In genomic region chr9:470795-471194, GRCh38 we compare ENCODE assay signal across 8 cellular contexts. TPM values are rescaled to one million over a fixed set of nuclear protein-coding genes. Genes with fewer than 3 reads are reported as not detected.
A peak's percentile ranks its signal among the peaks of the same experiment; 100 is the strongest.
DNase-seq lines count a peak whose midpoint lies in the region; ATAC-seq, FAIRE-seq and TF ChIP-seq lines count a peak whose summit lies in the region.

No MANE protein-coding gene starts in this region.

- no peaks in the 10 kb centered on the region for H3K9me1 ChIP-seq in keratinocyte (ENCODE audit: control insufficient read depth, extremely low read depth, insufficient read depth, low read length)

- no peaks in the 10 kb centered on the region for H3K36me3 ChIP-seq in keratinocyte (ENCODE audit: control insufficient read depth in 2 of 2, extremely low read depth in 1 of 2, insufficient read depth in 2 of 2, low read length in 2 of 2)
- H3K36me3 ChIP-seq in subcutaneous abdominal adipose tissue (ENCODE audit: control insufficient read depth in 5 of 5, insufficient read depth in 5 of 5, low read length in 5 of 5), result peaks cover 0 to 1% (median 0%) of the 10 kb centered on the region in 5 donors

- H3K4me2 ChIP-seq in keratinocyte (ENCODE audit: control insufficient read depth, extremely low read depth, insufficient read depth, low read depth, low read length), result peak overlapping the region; percentile 93

- no peaks in the 10 kb centered on the region for H3K9me3 ChIP-seq in keratinocyte (ENCODE audit: control insufficient read depth, low read depth, low read length)
- no peaks in the 10 kb centered on the region for H3K9me3 ChIP-seq in subcutaneous abdominal adipose tissue (ENCODE audit: control insufficient read depth in 5 of 5, low read length in 5 of 5)

- TF ChIP-seq CTCF in keratinocyte (optimal IDR thresholded peaks at IDR 0.05 in 1 of 3, IDR thresholded peaks at IDR 0.05 in 1 of 3, conservative IDR thresholded peaks at IDR 0.05 in 1 of 3; ENCODE audit: extremely low read depth in 1 of 3, insufficient read depth in 2 of 3, low read length in 3 of 3), result no peak

- H2AFZ ChIP-seq in keratinocyte (ENCODE audit: control insufficient read depth, low read length), result peak overlapping the region; percentile 83

- H3K27me3 ChIP-seq in keratinocyte (ENCODE audit: control insufficient read depth, extremely low read depth, insufficient read depth, low read length), result no peaks in the 10 kb centered on the region
- no peaks in the 10 kb centered on the region for H3K27me3 ChIP-seq in subcutaneous abdominal adipose tissue (ENCODE audit: control insufficient read depth in 5 of 5, insufficient read depth in 4 of 5, low read length in 5 of 5)

- no peaks in the 10 kb centered on the region for H3K9me3 Mint-ChIP-seq in T-helper 1 cell treated with Interleukin-12 subunit alpha and Interleukin-12 subunit beta and Interleukin-4 antibody, amounts not matched to agents 30 μg/mL and 1 μg/mL, for 36 hours
- no peaks in the 10 kb centered on the region for H3K9me3 Mint-ChIP-seq in activated T-helper 1 cell treated with anti-CD3 and anti-CD28 coated beads, Interleukin-12 subunit alpha, Interleukin-12 subunit beta, Interleukin-2, Interleukin-4 antibody, amounts not matched to agents 30 ng/mL and 10 ng/mL and 1 ng/mL, durations not matched to agents 14 hours and 24 hours and 36 hours

- H3K4me3 ChIP-seq in keratinocyte (ENCODE audit: control insufficient read depth in 2 of 3, extremely low read depth in 1 of 3, insufficient read depth in 2 of 3, low read depth in 1 of 3, low read length in 3 of 3) (peak overlapping the region in 2 of 3 experiments; percentile 57 to 75), subcutaneous abdominal adipose tissue (ENCODE audit: low read depth in 1 of 5, low read length in 5 of 5) (peak overlapping the region; percentile 75 to 88 (median 80))

- H3K27ac Mint-ChIP-seq in T-helper 1 cell treated with Interleukin-12 subunit alpha and Interleukin-12 subunit beta and Interleukin-4 antibody, amounts not matched to agents 30 μg/mL and 1 μg/mL, for 36 hours, result peak overlapping the region; percentile 91
- peak overlapping the region; percentile 98 for H3K27ac Mint-ChIP-seq in activated T-helper 1 cell treated with anti-CD3 and anti-CD28 coated beads, Interleukin-12 subunit alpha, Interleukin-12 subunit beta, Interleukin-2, Interleukin-4 antibody, amounts not matched to agents 30 ng/mL and 10 ng/mL and 1 ng/mL, durations not matched to agents 14 hours and 24 hours and 36 hours

- H4K20me1 ChIP-seq in keratinocyte (ENCODE audit: control insufficient read depth, extremely low read depth, insufficient read depth, low read length), result no peaks in the 10 kb centered on the region

- H3K79me2 ChIP-seq in keratinocyte (ENCODE audit: control insufficient read depth, insufficient read depth, low read length), result no peaks in the 10 kb centered on the region

- intact Hi-C loops in activated T-helper 1 cell treated with anti-CD3 and anti-CD28 coated beads, Interleukin-12 subunit alpha, Interleukin-12 subunit beta, Interleukin-2, Interleukin-4 antibody, amounts not matched to agents 30 ng/mL and 10 ng/mL and 1 ng/mL, durations not matched to agents 14 hours and 24 hours and 36 hours (cut with micrococcal nuclease), result loop anchor here (1.0 kb wide), 2 partner anchors 34 to 197 kb away; partner anchors contain the start of gene KANK1

- ATAC-seq in HG02840 (IDR thresholded peaks at IDR 0.05; ENCODE audit: low FRiP score, unreplicated experiment) (no peak), HG02798 (IDR thresholded peaks at IDR 0.05; ENCODE audit: poor library complexity, unreplicated experiment) (no peak)

- H3K4me1 ChIP-seq in keratinocyte (ENCODE audit: control insufficient read depth, extremely low read depth, insufficient read depth, low read length) (peaks cover 21% of the 10 kb centered on the region), subcutaneous abdominal adipose tissue (ENCODE audit: control insufficient read depth in 5 of 5, insufficient read depth in 5 of 5, low read length in 5 of 5) (peaks cover 4 to 42% (median 34%) of the 10 kb centered on the region in 5 donors)

- H3K4me1 Mint-ChIP-seq in T-helper 1 cell treated with Interleukin-12 subunit alpha and Interleukin-12 subunit beta and Interleukin-4 antibody, amounts not matched to agents 30 μg/mL and 1 μg/mL, for 36 hours (ENCODE audit: low read depth), result peaks cover 25% of the 10 kb centered on the region
- peaks cover 36% of the 10 kb centered on the region for H3K4me1 Mint-ChIP-seq in activated T-helper 1 cell treated with anti-CD3 and anti-CD28 coated beads, Interleukin-12 subunit alpha, Interleukin-12 subunit beta, Interleukin-2, Interleukin-4 antibody, amounts not matched to agents 30 ng/mL and 10 ng/mL and 1 ng/mL, durations not matched to agents 14 hours and 24 hours and 36 hours (ENCODE audit: low read depth)

- H3K4me3 Mint-ChIP-seq in T-helper 1 cell treated with Interleukin-12 subunit alpha and Interleukin-12 subunit beta and Interleukin-4 antibody, amounts not matched to agents 30 μg/mL and 1 μg/mL, for 36 hours, result peak overlapping the region; percentile 98
- peak overlapping the region; percentile 97 for H3K4me3 Mint-ChIP-seq in activated T-helper 1 cell treated with anti-CD3 and anti-CD28 coated beads, Interleukin-12 subunit alpha, Interleukin-12 subunit beta, Interleukin-2, Interleukin-4 antibody, amounts not matched to agents 30 ng/mL and 10 ng/mL and 1 ng/mL, durations not matched to agents 14 hours and 24 hours and 36 hours

- dilution Hi-C loops in keratinocyte (cut with MboI; ENCODE audit: extremely low pct_ligation_motif_present, low sequenced_read_pairs), result no loop called here

- H3K27me3 Mint-ChIP-seq in T-helper 1 cell treated with Interleukin-12 subunit alpha and Interleukin-12 subunit beta and Interleukin-4 antibody, amounts not matched to agents 30 μg/mL and 1 μg/mL, for 36 hours (ENCODE audit: low read depth), result no peaks in the 10 kb centered on the region
- peaks cover 1% of the 10 kb centered on the region for H3K27me3 Mint-ChIP-seq in activated T-helper 1 cell treated with anti-CD3 and anti-CD28 coated beads, Interleukin-12 subunit alpha, Interleukin-12 subunit beta, Interleukin-2, Interleukin-4 antibody, amounts not matched to agents 30 ng/mL and 10 ng/mL and 1 ng/mL, durations not matched to agents 14 hours and 24 hours and 36 hours (ENCODE audit: insufficient read depth)

- H3K27ac ChIP-seq in keratinocyte (ENCODE audit: control insufficient read depth, insufficient read depth, low read length), result no peak overlapping the region
- no peak overlapping the region for H3K27ac ChIP-seq in subcutaneous abdominal adipose tissue (ENCODE audit: low read depth, low read length)

- no peak for DNase-seq in T-helper 1 cell
- DNase-seq in activated T-helper 1 cell treated with anti-CD3 and anti-CD28 coated beads, Interleukin-12 subunit alpha, Interleukin-12 subunit beta, Interleukin-2, Interleukin-4 antibody, amounts not matched to agents 30 ng/mL and 10 ng/mL and 1 ng/mL, durations not matched to agents 14 hours and 24 hours and 36 hours (ENCODE audit: low spot score), result no peak
- no peak for DNase-seq in keratinocyte (ENCODE audit: low read depth, low spot score)
- no peak for DNase-seq in DMS153 treated with DMSO at 0.1 percent for 48 hours (lab: John Stamatoyannopoulos, UW; ENCODE audit: unreplicated experiment)

- no peak overlapping the region for H3K9ac ChIP-seq in keratinocyte (ENCODE audit: control insufficient read depth, extremely low read depth, insufficient read depth, low read length)
- H3K9ac ChIP-seq in subcutaneous abdominal adipose tissue (ENCODE audit: low read length in 5 of 5), result peak overlapping the region in 4 of 5 donors; percentile 71 to 81 (median 72)

- peaks cover 14% of the 10 kb centered on the region for H3K36me3 Mint-ChIP-seq in T-helper 1 cell treated with Interleukin-12 subunit alpha and Interleukin-12 subunit beta and Interleukin-4 antibody, amounts not matched to agents 30 μg/mL and 1 μg/mL, for 36 hours (ENCODE audit: low read depth)
- H3K36me3 Mint-ChIP-seq in activated T-helper 1 cell treated with anti-CD3 and anti-CD28 coated beads, Interleukin-12 subunit alpha, Interleukin-12 subunit beta, Interleukin-2, Interleukin-4 antibody, amounts not matched to agents 30 ng/mL and 10 ng/mL and 1 ng/mL, durations not matched to agents 14 hours and 24 hours and 36 hours (ENCODE audit: low read depth), result peaks cover 7% of the 10 kb centered on the region

- FAIRE-seq in keratinocyte (lab: Jason Lieb, UNC), result no peak

RNA-seq across cellular contexts. Expression of gene KANK1, which starts 33.7 kb away (rescaled TPM):
- 2.0 and 3.1 TPM in 2 replicates for total RNA-seq in activated T-helper 1 cell treated with anti-CD3 and anti-CD28 coated beads, Interleukin-12 subunit alpha, Interleukin-12 subunit beta, Interleukin-2, Interleukin-4 antibody, amounts not matched to agents 30 ng/mL and 10 ng/mL and 1 ng/mL, durations not matched to agents 14 hours and 24 hours and 36 hours
- 89.6 to 114 TPM (median 91.1 TPM) in 3 replicates for polyA plus RNA-seq in keratinocyte
- 49.9 TPM for polyA plus RNA-seq in keratinocyte (2011; ENCODE audit: low read depth)
- polyA plus RNA-seq in keratinocyte (2011; cell fraction: cytosol; rRNA removed), result 52.4 and 67.0 TPM in 2 replicates
- polyA plus RNA-seq in keratinocyte (2011; cell fraction: nucleus; rRNA removed), result 196 and 207 TPM in 2 replicates
- polyA plus RNA-seq in keratinocyte (2012; ENCODE audit: low replicate concordance), result 54.4 and 62.2 TPM in 2 replicates
- 103 to 196 TPM (median 173 TPM) in 3 replicates for polyA minus RNA-seq in keratinocyte
- polyA minus RNA-seq in keratinocyte (2011; cell fraction: cytosol; rRNA and poly(A)+ RNA removed), result 91.5 TPM
- 138 and 206 TPM in 2 replicates for polyA minus RNA-seq in keratinocyte (2011; cell fraction: nucleus; rRNA and poly(A)+ RNA removed)
